23 cellular contexts compared by ENCODE assay signal in the genomic region with DNA sequence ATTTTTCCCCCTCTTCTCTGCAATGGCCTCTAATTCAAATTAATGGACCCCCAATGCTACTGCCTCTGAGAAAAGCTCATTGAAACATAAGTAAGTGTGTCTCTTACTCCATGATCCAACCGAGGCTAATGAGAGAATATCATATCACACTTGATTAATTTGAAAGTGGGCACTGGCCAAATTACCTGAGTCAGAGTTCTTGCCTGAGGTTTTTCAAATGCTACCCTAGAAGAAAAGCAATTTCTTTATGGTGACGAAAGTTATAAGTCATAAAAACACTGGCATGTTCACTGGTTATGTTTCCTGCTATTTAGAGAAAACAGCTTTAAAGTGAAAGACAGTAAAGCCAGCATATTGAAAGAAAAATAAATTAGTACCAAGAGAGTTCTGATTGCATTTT.
DNase-seq lines count a peak whose midpoint lies in the region; TF ChIP-seq lines count a peak whose summit lies in the region.
"Had no signal": no experiment of that assay in that cellular context is flagged by ENCODE, and none has a peak within 500 bp of the region (broad histone marks: within the 10 kb centered on the region; RNA-seq: fewer than 3 reads in every experiment).

No MANE protein-coding gene starts in this region.

- H3F3A ChIP-seq in SU-DHL-6 (ENCODE audit: insufficient read depth), result no peaks in the 10 kb centered on the region

- no peak overlapping the region for H3K9ac ChIP-seq in SU-DHL-6 (ENCODE audit: low read length)
- H3K9ac ChIP-seq: parathyroid adenoma had no signal

- no peak overlapping the region for H3K4me3 ChIP-seq in SU-DHL-6 (ENCODE audit: insufficient read depth, low read length, poor library complexity, severe bottlenecking)
- H3K4me3 ChIP-seq in epithelial cell of esophagus (ENCODE audit: low read length), result no peak overlapping the region
- no peak overlapping the region for H3K4me3 ChIP-seq in effector memory CD4-positive, alpha-beta T cell (ENCODE audit: insufficient read depth, low read depth, low read length, poor library complexity, severe bottlenecking)
- H3K4me3 ChIP-seq: colonic mucosa, hepatocyte, SJCRH30 had no signal

- H3K27ac ChIP-seq in SU-DHL-6 (ENCODE audit: low read depth, low read length), result no peak overlapping the region
- no peak overlapping the region for H3K27ac ChIP-seq in effector memory CD4-positive, alpha-beta T cell (ENCODE audit: insufficient read depth, low read length, poor library complexity, severe bottlenecking)
- H3K27ac ChIP-seq: colonic mucosa, hepatocyte, parathyroid adenoma, SJCRH30, WERI-Rb-1 had no signal

- H3K9me3 ChIP-seq in SU-DHL-6 (ENCODE audit: insufficient read depth, low read length), result peaks cover 8% of the 10 kb centered on the region; the same call in 1 of the 2 replicates
- H3K9me3 ChIP-seq in effector memory CD4-positive, alpha-beta T cell (ENCODE audit: control insufficient read depth, low read length), result no peaks in the 10 kb centered on the region
- H3K9me3 ChIP-seq: colonic mucosa, SJCRH30 had no signal

- H3K4me1 ChIP-seq in effector memory CD4-positive, alpha-beta T cell (ENCODE audit: control insufficient read depth, insufficient read depth, low read length, poor library complexity, severe bottlenecking), result no peaks in the 10 kb centered on the region
- H3K4me1 ChIP-seq: colonic mucosa, parathyroid adenoma, SJCRH30 had no signal

- DNase-seq in NOMO-1 treated with DMSO at 0.1 percent for 48 hours (lab: John Stamatoyannopoulos, UW; ENCODE audit: unreplicated experiment) (peak; percentile 39), NOMO-1 treated with dmso at 0.1 percent for 144 hours (lab: John Stamatoyannopoulos, UW; ENCODE audit: unreplicated experiment) (no peak), epithelial cell of esophagus (ENCODE audit: low read depth) (peak; percentile 22), ecto neural progenitor cell (ENCODE audit: low spot score) (no peak), SKM-1 (lab: John Stamatoyannopoulos, UW; ENCODE audit: unreplicated experiment) (no peak), cerebellum (ENCODE audit: low spot score) (no peak)
- DNase-seq in effector memory CD4-positive, alpha-beta T cell, result no peak
- DNase-seq: AML-193; CD8-positive, alpha-beta memory T cell; colonic mucosa; DMS53; foreskin fibroblast; H7; KBM-7; NCI-H1048; NCI-H2081 treated with DMSO at 0.1 percent for 48 hours; NCI-H510A treated with DMSO at 0.1 percent for 48 hours; stimulated activated CD4-positive, alpha-beta T cell treated with anti-CD3 and anti-CD28 coated beads, Interleukin-15, amount 100 ng/mL, for 24 hours; WERI-Rb-1 had no signal

- no peak overlapping the region for H3K4me2 ChIP-seq in SU-DHL-6 (ENCODE audit: low read depth, low read length, poor library complexity, severe bottlenecking)
- H3K4me2 ChIP-seq: hepatocyte had no signal

- H3K36me3 ChIP-seq in SU-DHL-6 (ENCODE audit: low read length), result no peaks in the 10 kb centered on the region
- no peaks in the 10 kb centered on the region for H3K36me3 ChIP-seq in effector memory CD4-positive, alpha-beta T cell (ENCODE audit: control insufficient read depth, insufficient read depth, low read length)
- H3K36me3 ChIP-seq: colonic mucosa, SJCRH30, WERI-Rb-1 had no signal

- no peak for TF ChIP-seq CTCF in SU-DHL-6 (IDR thresholded peaks at IDR 0.05; ENCODE audit: insufficient read depth, low read length, poor library complexity, severe bottlenecking)
- TF ChIP-seq CTCF in epithelial cell of esophagus (IDR thresholded peaks at IDR 0.05; ENCODE audit: insufficient read depth, low read depth, low read length, missing control alignments), result no peak

- no peaks in the 10 kb centered on the region for H3K79me2 ChIP-seq in SU-DHL-6 (ENCODE audit: insufficient read depth, low read length)
- H3K79me2 ChIP-seq: hepatocyte, parathyroid adenoma had no signal

- H4K20me1 ChIP-seq in SU-DHL-6 (ENCODE audit: low read depth, low read length), result no peaks in the 10 kb centered on the region

- no peaks in the 10 kb centered on the region for H3K9me2 ChIP-seq in SU-DHL-6 (replicated peaks; ENCODE audit: insufficient read depth, low read length)

- peak overlapping the region; percentile 56 for H2AFZ ChIP-seq in SU-DHL-6 (ENCODE audit: low read depth, low read length, severe bottlenecking)
- H2AFZ ChIP-seq: hepatocyte, parathyroid adenoma had no signal

- H3K27me3 ChIP-seq in SU-DHL-6 (ENCODE audit: low read length), result no peaks in the 10 kb centered on the region
- no peaks in the 10 kb centered on the region for H3K27me3 ChIP-seq in effector memory CD4-positive, alpha-beta T cell (replicated peaks; ENCODE audit: control insufficient read depth, insufficient read depth, low read length, poor library complexity, severe bottlenecking)
- H3K27me3 ChIP-seq: colonic mucosa, hepatocyte, SJCRH30 had no signal

Comparison
In these comparisons a context has a peak if more than half of its experiments do, and no peak if none do; other contexts are left out.
1. DNase-seq: peak in NOMO-1 treated with DMSO at 0.1 percent for 48 hours (single experiment) and epithelial cell of esophagus (single experiment); none in NOMO-1 treated with dmso at 0.1 percent for 144 hours (single experiment), ecto neural progenitor cell (single experiment), effector memory CD4-positive, alpha-beta T cell (0 of 3), SKM-1 (single experiment) and cerebellum (single experiment).